ENCODE assay signal across 8 cellular contexts in genomic region chr3:186784820-186785516, GRCh38. TPM values are rescaled to one million over a fixed set of nuclear protein-coding genes. Genes with fewer than 3 reads are reported as not detected.
DNase-seq lines count a peak whose midpoint lies in the region; ATAC-seq, FAIRE-seq and TF ChIP-seq lines count a peak whose summit lies in the region.

No MANE protein-coding gene starts in this region.

- H3K36me3 ChIP-seq in brain microvascular endothelial cell (replicated peaks), result peaks cover 64% of the 10 kb centered on the region
- H3K36me3 ChIP-seq in mucosa of rectum (ENCODE audit: control insufficient read depth in 2 of 2, insufficient read depth in 2 of 2, low read length in 2 of 2), result peaks cover 57% of the 10 kb centered on the region in 2 donors

- peak overlapping the region; percentile 100 for H3K4me3 ChIP-seq in AG04450 (ENCODE audit: low read depth, low read length)
- H3K4me3 ChIP-seq in brain microvascular endothelial cell (ENCODE audit: low read depth, low read length), result peak overlapping the region; percentile 75
- H3K4me3 ChIP-seq in mucosa of rectum (ENCODE audit: low read length in 2 of 2), result peak overlapping the region; percentile 98 to 99

- DNase-seq in AG04450 (ENCODE audit: low read depth, low spot score) (no peak), HT-29 (ENCODE audit: low spot score) (peak; percentile 31), brain microvascular endothelial cell (no peak), D721Med (ENCODE audit: insufficient read length, low spot score) (no peak)

- in situ Hi-C loops in brain microvascular endothelial cell (cut with HindIII; ENCODE audit: low pct_ligation_motif_present, low sequenced_read_pairs), result no loop called here

- peaks cover 24 to 27% of the 10 kb centered on the region in 2 donors for H3K4me1 ChIP-seq in mucosa of rectum (ENCODE audit: control insufficient read depth in 2 of 2, insufficient read depth in 2 of 2, low read length in 2 of 2)

- POLR2A ChIA-PET in AG04450 (lab: Yijun Ruan, JAX), result interaction anchor here (0.5 to 2.3 kb wide), 7 partner anchors 7 to 676 kb away, joined by 3 to 34 read pairs (median 6); partner anchors contain the start of genes ETV5 and RPL39L

- H3K9me3 ChIP-seq in AG04450 (ENCODE audit: control insufficient read depth, insufficient read depth, low read length) (0 out of 2 replicates have a peak, but pooled peaks cover 4% of the 10 kb centered on the region), mucosa of rectum (ENCODE audit: control insufficient read depth in 2 of 2, low read length in 2 of 2) (no peaks in the 10 kb centered on the region)

- TF ChIP-seq CTCF in AG04450 (IDR thresholded peaks at IDR 0.05; ENCODE audit: low read depth, low read length), result no peak
- TF ChIP-seq CTCF in brain microvascular endothelial cell (IDR thresholded peaks at IDR 0.05; ENCODE audit: low read depth, low read length, missing control alignments), result no peak
- no peak for TF ChIP-seq CTCF in D721Med (IDR thresholded peaks at IDR 0.05; ENCODE audit: insufficient read depth, missing control alignments)

- no peaks in the 10 kb centered on the region for H3K27me3 ChIP-seq in AG04450 (ENCODE audit: control insufficient read depth, insufficient read depth, low read length)
- H3K27me3 ChIP-seq in brain microvascular endothelial cell (replicated peaks), result no peaks in the 10 kb centered on the region
- no peaks in the 10 kb centered on the region for H3K27me3 ChIP-seq in mucosa of rectum (ENCODE audit: control insufficient read depth in 2 of 2, insufficient read depth in 2 of 2, low read length in 2 of 2)

- H3K27ac ChIP-seq in AG04450 (ENCODE audit: low read depth, low read length), result no peak overlapping the region
- H3K27ac ChIP-seq in brain microvascular endothelial cell, result peak overlapping the region; percentile 19
- H3K27ac ChIP-seq in mucosa of rectum (ENCODE audit: low read depth in 2 of 2, low read length in 2 of 2), result no peak overlapping the region

- CTCF ChIA-PET in AG04450 (lab: Charles Lee), result interaction anchor here (0.8 to 3.8 kb wide), 4 partner anchors 167 to 354 kb away, joined by 3 to 15 read pairs (median 4); partner anchors contain the start of gene RPL39L

- no peak for ATAC-seq in GM19397 (IDR thresholded peaks at IDR 0.05; ENCODE audit: unreplicated experiment)
- ATAC-seq in GM18519 (IDR thresholded peaks at IDR 0.05; ENCODE audit: low FRiP score, unreplicated experiment), result no peak
- no peak for ATAC-seq in GM18511 (IDR thresholded peaks at IDR 0.05; ENCODE audit: unreplicated experiment)

- peak overlapping the region; percentile 99 to 100 for H3K9ac ChIP-seq in mucosa of rectum (ENCODE audit: low read depth in 1 of 2, low read length in 2 of 2)

- no peak for FAIRE-seq in D721Med (lab: Jason Lieb, UNC)

RNA-seq across cellular contexts. Expression of gene EIF4A2, which starts 1.6 kb away (rescaled TPM):
- polyA plus RNA-seq in AG04450 (2011; rRNA removed), result 498 and 774 TPM in 2 replicates
- 260 and 394 TPM in 2 replicates for polyA minus RNA-seq in AG04450 (2011; rRNA and poly(A)+ RNA removed)
- 189 and 213 TPM in 2 replicates for total RNA-seq in HT-29 (2014; rRNA removed; shearing (Covaris generic))

RNA-seq across cellular contexts. Expression of gene RFC4, which starts 21.3 kb away (rescaled TPM):
- 7.3 and 9.4 TPM in 2 replicates for polyA plus RNA-seq in AG04450 (2011; rRNA removed)
- 3.5 and 4.0 TPM in 2 replicates for polyA minus RNA-seq in AG04450 (2011; rRNA and poly(A)+ RNA removed)
- 23.6 and 38.0 TPM in 2 replicates for total RNA-seq in HT-29 (2014; rRNA removed; shearing (Covaris generic))

RNA-seq across cellular contexts. Expression of gene ADIPOQ, which starts 57.5 kb away (rescaled TPM):
- polyA plus RNA-seq in AG04450 (2011; rRNA removed), result not detected in 2 replicates
- polyA minus RNA-seq in AG04450 (2011; rRNA and poly(A)+ RNA removed), result not detected in 2 replicates
- not detected in 2 replicates for total RNA-seq in HT-29 (2014; rRNA removed; shearing (Covaris generic))
